Comparison of ENCODE assay signal across 23 cellular contexts in the genomic region with DNA sequence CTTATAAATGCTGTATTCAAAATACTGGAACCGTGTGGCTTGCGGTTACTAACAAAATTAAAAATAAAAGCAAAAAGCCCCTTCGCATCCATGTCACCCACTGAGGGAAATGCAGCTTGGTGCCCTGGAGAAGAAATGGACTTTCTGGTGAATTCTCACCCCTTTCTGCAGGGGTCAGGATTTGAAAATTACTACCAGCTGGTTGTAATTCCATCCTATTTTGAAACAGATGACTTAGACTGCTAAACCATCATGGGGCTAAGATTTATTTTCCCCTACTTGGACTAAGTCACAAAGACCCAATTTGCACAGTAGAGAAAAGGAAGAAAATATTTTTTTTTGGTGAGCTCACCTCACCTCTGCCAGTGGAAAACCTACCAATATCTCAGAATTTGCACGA.
"Had no signal": no experiment of that assay in that cellular context is flagged by ENCODE, and none has a peak within 500 bp of the region (broad histone marks: within the 10 kb centered on the region; RNA-seq: fewer than 3 reads in every experiment).

No MANE protein-coding gene starts in this region.

- H3K4me1 ChIP-seq: esophagus squamous epithelium, right lobe of liver, uterus had no signal

- H3K4me3 Mint-ChIP-seq: activated naive CD4-positive, alpha-beta T cell treated with anti-CD3 and anti-CD28 coated beads for 36 hours; activated naive CD8-positive, alpha-beta T cell treated with anti-CD3 and anti-CD28 coated beads for 36 hours; nephron; T-helper 17 cell; type B pancreatic cell had no signal

- DNase-seq: activated CD4-positive, alpha-beta T cell treated with anti-CD3 and anti-CD28 coated beads for 48 hours; activated CD4-positive, alpha-beta T cell treated with anti-CD3 and anti-CD28 coated beads, Interleukin-2, amount 50 U/mL, for 48 hours; activated CD8-positive, alpha-beta memory T cell treated with anti-CD3 and anti-CD28 coated beads for 24 hours; activated effector memory CD4-positive, alpha-beta T cell treated with Interleukin-2 at 50 U/mL for 16 hours; activated naive CD4-positive, alpha-beta T cell treated with anti-CD3 and anti-CD28 coated beads for 36 hours; activated naive CD8-positive, alpha-beta T cell treated with anti-CD3 and anti-CD28 coated beads for 36 hours; caudate nucleus; effector CD8-positive, alpha-beta T cell; esophagus squamous epithelium; head of caudate nucleus; hippocampal formation; left colon; mammary epithelial cell; right lobe of liver; stimulated activated CD4-positive, alpha-beta T cell treated with anti-CD3 and anti-CD28 coated beads, Interleukin-2, amount 100 ng/mL, for 48 hours; stimulated activated naive CD4-positive, alpha-beta T cell treated with Interleukin-2 at 50 U/mL for 16 hours; T-helper 17 cell; T1000; WERI-Rb-1 had no signal

- H3K9me3 ChIP-seq: esophagus squamous epithelium, right lobe of liver, uterus had no signal

- H3K27me3 ChIP-seq: esophagus squamous epithelium, right lobe of liver, uterus had no signal

- H3K4me3 ChIP-seq: esophagus squamous epithelium, right lobe of liver, uterus had no signal

- H3K27me3 Mint-ChIP-seq: activated naive CD8-positive, alpha-beta T cell treated with anti-CD3 and anti-CD28 coated beads for 36 hours; T-helper 17 cell had no signal

- H3K27ac Mint-ChIP-seq: activated naive CD4-positive, alpha-beta T cell treated with anti-CD3 and anti-CD28 coated beads for 36 hours; activated naive CD8-positive, alpha-beta T cell treated with anti-CD3 and anti-CD28 coated beads for 36 hours; T-helper 17 cell; type B pancreatic cell had no signal

- H3K36me3 ChIP-seq: esophagus squamous epithelium, right lobe of liver, uterus, WERI-Rb-1 had no signal

- ATAC-seq: activated CD4-positive, CD25-positive, alpha-beta regulatory T cell treated with anti-CD3 and anti-CD28 coated beads, Interleukin-2, amount 50 U/mL, for 24 hours; left colon; right lobe of liver; T-helper 17 cell had no signal

- H3K9me3 Mint-ChIP-seq: activated naive CD4-positive, alpha-beta T cell treated with anti-CD3 and anti-CD28 coated beads for 36 hours; nephron had no signal

- H3K36me3 Mint-ChIP-seq: activated naive CD8-positive, alpha-beta T cell treated with anti-CD3 and anti-CD28 coated beads for 36 hours; type B pancreatic cell had no signal

- H3K4me1 Mint-ChIP-seq: activated naive CD8-positive, alpha-beta T cell treated with anti-CD3 and anti-CD28 coated beads for 36 hours; T-helper 17 cell had no signal
